In the genomic region with DNA sequence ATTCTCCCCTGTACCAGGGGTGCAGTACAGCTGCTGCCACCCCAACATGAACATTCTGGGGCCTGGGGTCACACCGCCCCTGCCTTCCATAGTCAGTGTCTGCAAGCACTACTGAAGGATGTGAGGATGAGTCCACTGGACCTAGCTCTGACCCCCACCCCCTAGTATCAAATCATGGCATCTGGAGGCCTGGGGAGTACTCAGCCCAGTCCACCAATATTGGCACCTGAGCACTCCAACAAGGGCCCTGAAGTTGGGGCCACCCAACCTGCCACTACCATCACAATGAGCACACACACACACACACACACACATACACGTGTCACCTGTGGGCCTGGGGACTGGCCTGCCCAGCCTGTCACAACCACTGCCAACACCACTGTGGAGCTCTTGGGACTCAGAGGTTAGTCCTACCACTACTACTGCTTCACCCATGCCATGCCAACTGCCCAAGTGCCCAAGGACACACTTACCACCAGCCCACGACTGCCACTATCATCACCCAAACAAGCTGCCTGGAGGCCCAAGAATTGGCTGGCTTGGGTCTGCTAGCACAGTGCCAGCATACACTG, we compare ENCODE assay signal across 16 cellular contexts.
DNase-seq lines count a peak whose midpoint lies in the region; ATAC-seq and TF ChIP-seq lines count a peak whose summit lies in the region.
"Had no signal": no experiment of that assay in that cellular context is flagged by ENCODE, and none has a peak within 500 bp of the region (broad histone marks: within the 10 kb centered on the region; RNA-seq: fewer than 3 reads in every experiment).

No MANE protein-coding gene starts in this region.

- no peak overlapping the region for H3K4me2 ChIP-seq in osteoblast (ENCODE audit: insufficient read depth, low read length)
- H3K4me2 ChIP-seq: BLaER1 had no signal

- intact Hi-C loops in mucosa of descending colon (cut with DNase I, micrococcal nuclease): no loop called here

- H4K20me1 ChIP-seq in osteoblast (ENCODE audit: insufficient read depth, low read length): no peaks in the 10 kb centered on the region
- H4K20me1 ChIP-seq: BLaER1 had no signal

- H3K9me3 ChIP-seq in mucosa of descending colon (no peaks in the 10 kb centered on the region), osteoblast (ENCODE audit: low read depth, low read length) (no peaks in the 10 kb centered on the region)
- H3K9me3 ChIP-seq: BLaER1, Caco-2 had no signal

- no peaks in the 10 kb centered on the region for H3K27me3 ChIP-seq in foreskin keratinocyte
- no peaks in the 10 kb centered on the region for H3K27me3 ChIP-seq in osteoblast (ENCODE audit: insufficient read depth, low read length)
- H3K27me3 ChIP-seq: BLaER1 had no signal

- TF ChIP-seq CTCF in foreskin keratinocyte (conservative IDR thresholded peaks at IDR 0.05) (no peak), mucosa of descending colon (IDR thresholded peaks at IDR 0.05) (no peak), osteoblast (IDR thresholded peaks at IDR 0.05; ENCODE audit: extremely low read depth, low read depth, low read length) (no peak)

- no peak overlapping the region for H2AFZ ChIP-seq in osteoblast (ENCODE audit: low read length)
- H2AFZ ChIP-seq: GM23248 had no signal

- DNase-seq in foreskin keratinocyte: no peak
- DNase-seq in mucosa of descending colon: no peak
- DNase-seq in osteoblast (ENCODE audit: insufficient read length, low spot score, missing footprints): peak; percentile 32
- no peak for DNase-seq in effector CD4-positive, alpha-beta T cell
- DNase-seq in middle frontal gyrus (ENCODE audit: extremely low spot score, low spot score): no peak
- DNase-seq: Caco-2; CD4-positive, CD25-positive, alpha-beta regulatory T cell; CD8-positive, alpha-beta T cell; DMS153; DND-41; GM23248; H7; HCEC 1CT had no signal

- ATAC-seq in foreskin keratinocyte (peak; percentile 12), mucosa of descending colon (peak; percentile 43), HG02571 (IDR thresholded peaks at IDR 0.05; ENCODE audit: unreplicated experiment) (no peak)
- ATAC-seq: CD8-positive, alpha-beta T cell had no signal

- H3K4me3 ChIP-seq in mucosa of descending colon (no peak overlapping the region), osteoblast (ENCODE audit: insufficient read depth, low read length) (no peak overlapping the region)
- H3K4me3 ChIP-seq: BLaER1, GM23248 had no signal

- H3K4me1 ChIP-seq in foreskin keratinocyte (peaks cover 6% of the 10 kb centered on the region), mucosa of descending colon (ENCODE audit: low read depth) (no peaks in the 10 kb centered on the region), osteoblast (ENCODE audit: insufficient read depth, low read length) (no peaks in the 10 kb centered on the region)
- H3K4me1 ChIP-seq: BLaER1 had no signal

- no peaks in the 10 kb centered on the region for H3K79me2 ChIP-seq in osteoblast (ENCODE audit: insufficient read depth, low read length)

- H3K36me3 ChIP-seq in mucosa of descending colon (ENCODE audit: low read depth) (no peaks in the 10 kb centered on the region), osteoblast (ENCODE audit: insufficient read depth, low read length) (no peaks in the 10 kb centered on the region)
- H3K36me3 ChIP-seq: BLaER1 had no signal

- H3K27ac ChIP-seq in foreskin keratinocyte: no peak overlapping the region
- no peak overlapping the region for H3K27ac ChIP-seq in osteoblast (ENCODE audit: low read depth, low read length)
- H3K27ac ChIP-seq: BLaER1, C4-2B, GM23248 had no signal
